28 cellular contexts compared by ENCODE assay signal in genomic region chr10:4916086-4916716, GRCh38. TPM values are rescaled to one million over a fixed set of nuclear protein-coding genes. Genes with fewer than 3 reads are reported as not detected.
"Had no signal": no experiment of that assay in that cellular context is flagged by ENCODE, and none has a peak within 500 bp of the region (broad histone marks: within the 10 kb centered on the region; RNA-seq: fewer than 3 reads in every experiment).

No MANE protein-coding gene starts in this region.

- H3K27me3 ChIP-seq: neural progenitor cell, neutrophil, ovary, right atrium auricular region, suprapubic skin, tibial artery, upper lobe of right lung had no signal

- H3K9me3 Mint-ChIP-seq: immature natural killer cell; naive B cell; natural killer cell; neural progenitor cell; stimulated activated naive B cell treated with anti-CD40 and anti-IgM and Interleukin-4, amounts not matched to agents 10 μg/mL and 1 μg/mL and 100 μg/mL, for 72 hours had no signal

- H2AFZ ChIP-seq: neural progenitor cell had no signal

- H3K27me3 Mint-ChIP-seq: naive B cell; progenitor cell of endocrine pancreas; stimulated activated naive B cell treated with anti-CD40 and anti-IgM and Interleukin-4, amounts not matched to agents 10 μg/mL and 1 μg/mL and 100 μg/mL, for 72 hours had no signal

- H3K9me3 ChIP-seq: lower lobe of right lung, neutrophil, ovary, right atrium auricular region, suprapubic skin, thoracic aorta, tibial artery, upper lobe of right lung had no signal

- H3K4me1 ChIP-seq: lower lobe of right lung, neural progenitor cell, right atrium auricular region, suprapubic skin, tibial artery, upper lobe of right lung had no signal

- H3K4me2 ChIP-seq: neural progenitor cell had no signal

- H3K27ac Mint-ChIP-seq: immature natural killer cell; mesothelial cell of epicardium; naive B cell; natural killer cell; neural progenitor cell; stimulated activated naive B cell treated with anti-CD40 and anti-IgM and Interleukin-4, amounts not matched to agents 10 μg/mL and 1 μg/mL and 100 μg/mL, for 72 hours had no signal

- H3K36me3 ChIP-seq: lower lobe of right lung, neural progenitor cell, neutrophil, ovary, right atrium auricular region, suprapubic skin, thoracic aorta, tibial artery, upper lobe of right lung had no signal

- ATAC-seq: left ventricle myocardium superior; lower lobe of right lung; natural killer cell; sciatic nerve; stimulated activated naive B cell treated with anti-CD40 and anti-IgM and Interleukin-4, amounts not matched to agents 10 μg/mL and 1 μg/mL and 100 μg/mL, for 72 hours; stimulated activated naive CD8-positive, alpha-beta T cell treated with anti-CD3 and anti-CD28 coated beads, Interleukin-15, Interleukin-2, amounts not matched to agents 100 U/mL and 50 U/mL, for 24 hours; upper lobe of right lung had no signal

- H3K4me1 Mint-ChIP-seq: immature natural killer cell; mesothelial cell of epicardium; naive B cell; natural killer cell; nephron progenitor cell; neural progenitor cell; stimulated activated naive B cell treated with anti-CD40 and anti-IgM and Interleukin-4, amounts not matched to agents 10 μg/mL and 1 μg/mL and 100 μg/mL, for 72 hours had no signal

- H3K27ac ChIP-seq: lower lobe of right lung, neural progenitor cell, neutrophil, ovary, right atrium auricular region, skin epidermis, suprapubic skin, thoracic aorta, tibial artery, upper lobe of right lung had no signal

- H3K36me3 Mint-ChIP-seq: immature natural killer cell; mesothelial cell of epicardium; naive B cell; natural killer cell; neural progenitor cell; stimulated activated naive B cell treated with anti-CD40 and anti-IgM and Interleukin-4, amounts not matched to agents 10 μg/mL and 1 μg/mL and 100 μg/mL, for 72 hours had no signal

- H3K4me3 Mint-ChIP-seq: immature natural killer cell; mesothelial cell of epicardium; natural killer cell; nephron progenitor cell; neural progenitor cell; stimulated activated naive B cell treated with anti-CD40 and anti-IgM and Interleukin-4, amounts not matched to agents 10 μg/mL and 1 μg/mL and 100 μg/mL, for 72 hours had no signal

- DNase-seq: hippocampal formation; immature natural killer cell; left ventricle myocardium superior; lower lobe of right lung; mesendoderm; naive B cell; natural killer cell; nephron progenitor cell; occipital lobe; ovary; stimulated activated CD4-positive, alpha-beta T cell treated with anti-CD3 and anti-CD28 coated beads, Interleukin-12 subunit alpha, Interleukin-12 subunit beta, amount 100 ng/mL, for 4 hours; stimulated activated CD4-positive, alpha-beta T cell treated with anti-CD3 and anti-CD28 coated beads, Interleukin-15, amount 100 ng/mL, for 24 hours; stimulated activated CD4-positive, alpha-beta T cell treated with anti-CD3 and anti-CD28 coated beads, Interleukin-2, amount 100 ng/mL, for 24 hours; stimulated activated CD4-positive, alpha-beta T cell treated with anti-CD3 and anti-CD28 coated beads, Interleukin-4, amount 100 ng/mL, for 1 hour; stimulated activated naive B cell treated with anti-CD40 and anti-IgM and Interleukin-4, amounts not matched to agents 10 μg/mL and 1 μg/mL and 100 μg/mL, for 72 hours; stimulated activated naive CD8-positive, alpha-beta T cell treated with anti-CD3 and anti-CD28 coated beads, Interleukin-15, Interleukin-2, amounts not matched to agents 100 U/mL and 50 U/mL, for 24 hours; tibial artery; trophoblast cell; upper lobe of right lung had no signal

- H3K4me3 ChIP-seq: lower lobe of right lung, neural progenitor cell, ovary, right atrium auricular region, skin epidermis, suprapubic skin, thoracic aorta, tibial artery, upper lobe of right lung had no signal

- H3K9ac ChIP-seq: neural progenitor cell had no signal

RNA-seq across cellular contexts. Expression of gene AKR1C1, which starts 47.0 kb away (rescaled TPM):
- polyA plus RNA-seq: immature natural killer cell had no signal
